11 cellular contexts compared by ENCODE assay signal in genomic region chr13:44433863-44434262, GRCh38.
A peak's percentile ranks its signal among the peaks of the same experiment; 100 is the strongest.
DNase-seq lines count a peak whose midpoint lies in the region; ATAC-seq lines count a peak whose summit lies in the region.
"Had no signal": no experiment of that assay in that cellular context is flagged by ENCODE, and none has a peak within 500 bp of the region (broad histone marks: within the 10 kb centered on the region; RNA-seq: fewer than 3 reads in every experiment).

No MANE protein-coding gene starts in this region.

- H3K9me3 ChIP-seq in MG63 (no peaks in the 10 kb centered on the region), GM23248 (ENCODE audit: low read depth) (no peaks in the 10 kb centered on the region)

- H3K27ac ChIP-seq in cingulate gyrus (ENCODE audit: low read depth, low read length) (peak overlapping the region; percentile 98), temporal lobe (ENCODE audit: low read depth, low read length) (peak overlapping the region; percentile 98), GM23248 (no peak overlapping the region)

- no peak overlapping the region for H3K27ac Mint-ChIP-seq in memory B cell
- H3K27ac Mint-ChIP-seq: activated naive CD8-positive, alpha-beta T cell treated with anti-CD3 and anti-CD28 coated beads, Interleukin-2, amount 10 ng/mL, durations not matched to agents 7 days and 5 days had no signal

- H3K9me2 ChIP-seq in GM23248 (ENCODE audit: insufficient read depth), result no peaks in the 10 kb centered on the region

- peaks cover 30% of the 10 kb centered on the region for H3K36me3 ChIP-seq in MG63
- peaks cover 11% of the 10 kb centered on the region for H3K36me3 ChIP-seq in GM23248 (ENCODE audit: low read depth)

- peaks cover 54% of the 10 kb centered on the region for H3F3A ChIP-seq in GM23248 (ENCODE audit: insufficient read depth)

- H4K20me1 ChIP-seq in GM23248 (ENCODE audit: insufficient read depth), result no peaks in the 10 kb centered on the region

- H3K4me1 Mint-ChIP-seq in memory B cell, result peaks cover 9% of the 10 kb centered on the region

- no peak overlapping the region for H2AFZ ChIP-seq in GM23248

- H3K9me3 Mint-ChIP-seq in memory B cell, result no peaks in the 10 kb centered on the region
- H3K9me3 Mint-ChIP-seq: activated naive CD8-positive, alpha-beta T cell treated with anti-CD3 and anti-CD28 coated beads, Interleukin-2, amount 10 ng/mL, durations not matched to agents 7 days and 5 days had no signal

- H3K4me1 ChIP-seq in GM23248 (ENCODE audit: insufficient read depth), result peaks cover 19% of the 10 kb centered on the region

- H3K4me3 ChIP-seq in MG63 (peak overlapping the region; percentile 3; the same call in 1 of the 2 replicates), GM23248 (no peak overlapping the region)

- no peak overlapping the region for H3K9ac ChIP-seq in GM23248

- H3K36me3 Mint-ChIP-seq in memory B cell, result peaks cover 6% of the 10 kb centered on the region
- H3K36me3 Mint-ChIP-seq: activated naive CD8-positive, alpha-beta T cell treated with anti-CD3 and anti-CD28 coated beads, Interleukin-2, amount 10 ng/mL, durations not matched to agents 7 days and 5 days had no signal

- H3K4me2 ChIP-seq in GM23248 (ENCODE audit: unreplicated experiment), result no peak overlapping the region

- H3K4me3 Mint-ChIP-seq in memory B cell, result peak overlapping the region; percentile 41
- H3K4me3 Mint-ChIP-seq: activated naive CD8-positive, alpha-beta T cell treated with anti-CD3 and anti-CD28 coated beads, Interleukin-2, amount 10 ng/mL, durations not matched to agents 7 days and 5 days had no signal

- peaks cover 11% of the 10 kb centered on the region for H3K79me2 ChIP-seq in GM23248 (ENCODE audit: insufficient read depth)

- no peak for ATAC-seq in memory B cell (ENCODE audit: low read depth)
- no peak for ATAC-seq in HG02798 (IDR thresholded peaks at IDR 0.05; ENCODE audit: poor library complexity, unreplicated experiment)

- H3K27me3 ChIP-seq in MG63, result no peaks in the 10 kb centered on the region
- H3K27me3 ChIP-seq in GM23248 (replicated peaks; ENCODE audit: insufficient read depth), result no peaks in the 10 kb centered on the region

- H3K27me3 Mint-ChIP-seq in memory B cell, result no peaks in the 10 kb centered on the region

- 96 to 100% methylated on average over 2 of the region's 2 CpGs for WGBS in GM23248 (ENCODE audit: low coverage in 1 of 2, low lambda C conversion rate in 2 of 2, missing lambda C conversion rate in 2 of 2), 2 experiments

- DNase-seq in MG63 (no peak), memory B cell (ENCODE audit: low spot score in 2 of 2) (no peak), GM23248 (no peak)
- DNase-seq in activated CD4-positive, CD25-positive, alpha-beta regulatory T cell (lab: John Stamatoyannopoulos, UW), result no peak
- no peak for DNase-seq in activated CD8-positive, alpha-beta memory T cell treated with anti-CD3 and anti-CD28 coated beads, Interleukin-2, amount 50 U/mL, for 4 hours
- DNase-seq: activated naive CD8-positive, alpha-beta T cell treated with anti-CD3 and anti-CD28 coated beads, Interleukin-2, amount 10 ng/mL, durations not matched to agents 7 days and 5 days; NCI-H446; T-helper 9 cell had no signal

- in situ Hi-C loops in GM23248 (cut with MboI), result loop anchor here (10.0 to 25.0 kb wide), 3 partner anchors 247 to 529 kb away; no protein-coding TSS in a partner anchor
